15 cellular contexts compared by ENCODE assay signal in the genomic region with DNA sequence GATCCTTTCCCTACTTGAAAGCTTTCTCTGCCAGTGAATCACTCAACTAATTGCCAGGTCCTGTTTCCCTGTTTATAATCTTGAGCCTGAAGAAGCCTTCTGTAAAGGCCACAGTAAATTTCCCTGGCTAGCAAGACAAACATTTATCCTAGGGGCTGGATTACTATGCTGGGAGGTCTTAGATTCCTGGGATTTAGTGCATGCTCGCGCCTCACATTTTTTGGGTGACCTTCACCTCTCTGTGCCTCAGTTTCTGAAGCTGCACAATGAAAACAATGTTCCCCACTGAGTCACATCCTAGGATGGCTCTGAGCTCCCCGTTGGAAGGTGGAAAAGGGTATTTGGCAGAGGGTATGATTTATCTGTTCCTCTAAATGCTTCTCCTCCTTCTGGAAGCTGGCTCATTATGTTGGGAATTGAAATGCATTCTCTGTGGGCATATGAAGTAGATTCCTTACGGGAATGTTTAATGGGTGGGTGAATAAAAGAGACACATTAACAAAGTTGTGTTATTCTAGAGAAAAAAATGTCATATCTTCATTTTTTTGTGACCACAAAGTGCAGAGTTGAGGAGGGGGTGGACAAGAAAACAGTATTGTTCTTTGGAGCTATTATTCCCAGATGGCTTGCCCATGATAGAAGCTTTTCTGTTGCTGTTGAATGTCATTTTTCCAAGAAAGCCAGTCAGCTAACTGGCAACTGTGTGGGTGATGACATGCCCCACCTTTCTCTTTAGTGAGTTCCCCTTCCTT. TPM values are rescaled to one million over a fixed set of nuclear protein-coding genes. Genes with fewer than 3 reads are reported as not detected.
DNase-seq lines count a peak whose midpoint lies in the region; TF ChIP-seq lines count a peak whose summit lies in the region.
"Had no signal": no experiment of that assay in that cellular context is flagged by ENCODE, and none has a peak within 500 bp of the region (broad histone marks: within the 10 kb centered on the region; RNA-seq: fewer than 3 reads in every experiment).

No MANE protein-coding gene starts in this region.

- H3K36me3 Mint-ChIP-seq in nephron (ENCODE audit: low read depth) = no peaks in the 10 kb centered on the region
- no peaks in the 10 kb centered on the region for H3K36me3 Mint-ChIP-seq in glutamatergic neuron (ENCODE audit: unreplicated experiment)

- H3K9me3 Mint-ChIP-seq in nephron (no peaks in the 10 kb centered on the region), glutamatergic neuron (ENCODE audit: unreplicated experiment) (no peaks in the 10 kb centered on the region)

- H3K4me3 ChIP-seq in AG09309 (ENCODE audit: control insufficient read depth, low read depth, low read length) = no peak overlapping the region
- H3K4me3 ChIP-seq: colonic mucosa, gastrocnemius medialis, Peyer's patch had no signal

- peak; percentile 99 for DNase-seq in AG09309 (ENCODE audit: low read depth)
- DNase-seq in M059J (ENCODE audit: low read depth) = peak; percentile 69
- peak; percentile 42 for DNase-seq in dedifferentiated amniotic fluid mesenchymal stem cell (ENCODE audit: extremely low spot score)
- DNase-seq in mesenteric fat pad (ENCODE audit: low spot score) = no peak
- no peak for DNase-seq in glutamatergic neuron
- DNase-seq in NCI-H1092 treated with DMSO at 0.1 percent for 48 hours (lab: John Stamatoyannopoulos, UW) = no peak
- DNase-seq in NCI-H748 treated with DMSO at 0.1 percent for 48 hours (lab: John Stamatoyannopoulos, UW) = no peak
- DNase-seq: activated naive CD4-positive, alpha-beta T cell treated with anti-CD3 and anti-CD28 coated beads, Interleukin-2, amount 50 U/mL, for 16 hours; BE2C; colonic mucosa; gastrocnemius medialis; left colon; NCI-H2171; Peyer's patch had no signal

- H3K4me1 Mint-ChIP-seq in nephron = peaks cover 29% of the 10 kb centered on the region
- H3K4me1 Mint-ChIP-seq in glutamatergic neuron (ENCODE audit: low read depth, unreplicated experiment) = no peaks in the 10 kb centered on the region

- H3K27me3 Mint-ChIP-seq in nephron (ENCODE audit: low read depth) = peaks cover 3% of the 10 kb centered on the region
- peaks cover 2% of the 10 kb centered on the region for H3K27me3 Mint-ChIP-seq in glutamatergic neuron (ENCODE audit: unreplicated experiment)

- H3K4me3 Mint-ChIP-seq in nephron = no peak overlapping the region
- no peak overlapping the region for H3K4me3 Mint-ChIP-seq in glutamatergic neuron (ENCODE audit: unreplicated experiment)

- TF ChIP-seq CTCF in AG09309 (IDR thresholded peaks at IDR 0.05; ENCODE audit: control insufficient read depth, insufficient read depth, low read depth, low read length, missing control alignments) = no peak
- no peak for TF ChIP-seq CTCF in nephron (IDR thresholded peaks at IDR 0.05; ENCODE audit: unreplicated experiment in 3 of 3)
- TF ChIP-seq CTCF in glutamatergic neuron (IDR thresholded peaks at IDR 0.05; ENCODE audit: partially characterized antibody, unreplicated experiment) = no peak

- H3K27ac Mint-ChIP-seq in nephron (peak overlapping the region; percentile 17 to 51 (median 21)), glutamatergic neuron (ENCODE audit: unreplicated experiment) (no peak overlapping the region)

RNA-seq across cellular contexts. Expression of a gene that starts 32.4 kb away (rescaled TPM):
- total RNA-seq in M059J (2014; rRNA removed; shearing (Covaris generic)) = 23.0 and 34.9 TPM in 2 replicates
- total RNA-seq in mesenteric fat pad (10.0 TPM), glutamatergic neuron (ENCODE audit: unreplicated experiment) (8.4 TPM)

RNA-seq across cellular contexts. Expression of a gene that starts 32.6 kb away (rescaled TPM):
- 8.9 and 13.0 TPM in 2 replicates for total RNA-seq in M059J (2014; rRNA removed; shearing (Covaris generic))
- 24.8 TPM for total RNA-seq in mesenteric fat pad
- total RNA-seq in glutamatergic neuron (ENCODE audit: unreplicated experiment) = 39.5 TPM

Comparison
In these comparisons a context has a peak if more than half of its experiments do, and no peak if none do; other contexts are left out.
1. DNase-seq: peak in AG09309 (single experiment), M059J (single experiment) and dedifferentiated amniotic fluid mesenchymal stem cell (single experiment); none in mesenteric fat pad (single experiment), glutamatergic neuron (single experiment), NCI-H1092 treated with DMSO at 0.1 percent for 48 hours (single experiment) and NCI-H748 treated with DMSO at 0.1 percent for 48 hours (single experiment).